Comparison of ENCODE assay signal across 10 cellular contexts in genomic region chr7:123750389-123751230, GRCh38. TPM values are rescaled to one million over a fixed set of nuclear protein-coding genes. Genes with fewer than 3 reads are reported as not detected.
DNase-seq lines count a peak whose midpoint lies in the region; ATAC-seq, FAIRE-seq and TF ChIP-seq lines count a peak whose summit lies in the region.
"Had no signal": no experiment of that assay in that cellular context is flagged by ENCODE, and none has a peak within 500 bp of the region (broad histone marks: within the 10 kb centered on the region; RNA-seq: fewer than 3 reads in every experiment).

No MANE protein-coding gene starts in this region.

- H3K27me3 Mint-ChIP-seq in WTC11 (ENCODE audit: low read depth), result no peaks in the 10 kb centered on the region
- H3K27me3 Mint-ChIP-seq: memory B cell had no signal

- no peak for TF ChIP-seq CTCF in 22Rv1 (IDR thresholded peaks at IDR 0.05)
- TF ChIP-seq CTCF in WTC11 (IDR thresholded peaks at IDR 0.05), result no peak
- TF ChIP-seq CTCF in kidney (IDR thresholded peaks at IDR 0.05; ENCODE audit: borderline replicate concordance, extremely low read depth, insufficient read depth), result no peak

- H3K4me1 Mint-ChIP-seq in WTC11, result peaks cover 59% of the 10 kb centered on the region

- H3K9ac ChIP-seq in kidney (ENCODE audit: low read length in 2 of 2), result no peak overlapping the region

- DNase-seq in WTC11 (ENCODE audit: low spot score) (no peak), kidney (no peak), NOMO-1 treated with DMSO at 0.1 percent for 48 hours (lab: John Stamatoyannopoulos, UW; ENCODE audit: unreplicated experiment) (no peak), DMS153 (lab: John Stamatoyannopoulos, UW) (no peak)
- DNase-seq: T1000 had no signal

- intact Hi-C loops in kidney (cut with DNase I), result no loop called here

- H3K36me3 Mint-ChIP-seq in WTC11, result 0 out of 2 replicates have a peak, but pooled peaks cover 2% of the 10 kb centered on the region
- H3K36me3 Mint-ChIP-seq: memory B cell had no signal

- H3K4me1 ChIP-seq in kidney (ENCODE audit: control insufficient read depth in 1 of 2, insufficient read depth in 1 of 2, low read depth in 1 of 2, low read length in 2 of 2), result peaks cover 4 to 6% of the 10 kb centered on the region in 2 donors

- H3K36me3 ChIP-seq in kidney (ENCODE audit: control insufficient read depth in 1 of 2, insufficient read depth in 2 of 2, low read length in 2 of 2), result no peaks in the 10 kb centered on the region

- H3K9me3 Mint-ChIP-seq in WTC11, result no peaks in the 10 kb centered on the region
- H3K9me3 Mint-ChIP-seq: memory B cell had no signal

- peak; percentile 38 for FAIRE-seq in kidney (lab: Jason Lieb, UNC)

- POLR2A ChIA-PET in WTC11 (lab: Charles Lee), result interaction anchor here (0.5 kb wide), 1 partner anchor 120 kb away, joined by 5 read pairs; no protein-coding TSS in a partner anchor

- H3K27ac ChIP-seq in 22Rv1, result peak overlapping the region; percentile 96
- H3K27ac ChIP-seq in kidney (ENCODE audit: low read depth in 2 of 2, low read length in 2 of 2), result no peak overlapping the region

- no peak overlapping the region for H3K27ac Mint-ChIP-seq in WTC11

- no peak for ATAC-seq in WTC11
- ATAC-seq in HG03280 (IDR thresholded peaks at IDR 0.05; ENCODE audit: unreplicated experiment), result no peak
- ATAC-seq in GM19023 (IDR thresholded peaks at IDR 0.05; ENCODE audit: unreplicated experiment), result no peak

- CTCF ChIA-PET in WTC11 (lab: Charles Lee), result interaction anchor here (1.4 to 2.3 kb wide), 3 partner anchors 23 to 68 kb away, joined by 3 to 8 read pairs (median 6); no protein-coding TSS in a partner anchor

- no peaks in the 10 kb centered on the region for H3K9me3 ChIP-seq in kidney (ENCODE audit: control insufficient read depth in 1 of 2, low read length in 2 of 2)

- peak overlapping the region; percentile 94; the same call in 1 of the 2 replicates for H3K4me3 ChIP-seq in GM08714 (ENCODE audit: low read length)
- H3K4me3 ChIP-seq in kidney (ENCODE audit: low read length in 2 of 2), result peak overlapping the region in 1 of 2 donors; percentile 35

- H3K4me3 Mint-ChIP-seq in WTC11, result peak overlapping the region; percentile 94

TF ChIP-seq in WTC11, 78 proteins besides CTCF, POLR2A, EP300 and RAD21 (continues in another document):
- TF ChIP-seq AFF4 (CRISPR knock-in tag; IDR thresholded peaks at IDR 0.05; ENCODE audit: borderline replicate concordance), result no peak
- TF ChIP-seq FOXP1 (CRISPR knock-in tag; IDR thresholded peaks at IDR 0.05; ENCODE audit: borderline replicate concordance), result no peak
- TF ChIP-seq ZNF232 (CRISPR knock-in tag; IDR thresholded peaks at IDR 0.05), result no peak
- TF ChIP-seq NFE2L1 (CRISPR knock-in tag; IDR thresholded peaks at IDR 0.05), result no peak
- TF ChIP-seq EMX1 (CRISPR knock-in tag; IDR thresholded peaks at IDR 0.05), result no peak
- no peak for TF ChIP-seq RELA (CRISPR knock-in tag; IDR thresholded peaks at IDR 0.05; ENCODE audit: borderline replicate concordance)
- no peak for TF ChIP-seq HMGXB4 (CRISPR knock-in tag; IDR thresholded peaks at IDR 0.05)
- TF ChIP-seq NR1H2 (CRISPR knock-in tag; IDR thresholded peaks at IDR 0.05), result no peak
- no peak for TF ChIP-seq ATF3 (CRISPR knock-in tag; conservative IDR thresholded peaks at IDR 0.05)
- TF ChIP-seq MAX (CRISPR knock-in tag; IDR thresholded peaks at IDR 0.05), result no peak
- TF ChIP-seq ELF4 (CRISPR knock-in tag; IDR thresholded peaks at IDR 0.05; ENCODE audit: low read depth), result no peak
- TF ChIP-seq E2F1 (CRISPR knock-in tag; IDR thresholded peaks at IDR 0.05), result no peak
- no peak for TF ChIP-seq ATF2 (CRISPR knock-in tag; IDR thresholded peaks at IDR 0.05; ENCODE audit: borderline replicate concordance, low read depth)
- no peak for TF ChIP-seq FOXP4 (CRISPR knock-in tag; IDR thresholded peaks at IDR 0.05)
- no peak for TF ChIP-seq ZNF138 (CRISPR knock-in tag; conservative IDR thresholded peaks at IDR 0.05)
- no peak for TF ChIP-seq NFATC4 (CRISPR knock-in tag; IDR thresholded peaks at IDR 0.05)
- no peak for TF ChIP-seq ATF1 (CRISPR knock-in tag; IDR thresholded peaks at IDR 0.05)

RNA-seq across cellular contexts. Expression of gene WASL, which starts 1.8 kb away (rescaled TPM):
- 29.9 to 34.4 TPM (median 30.0 TPM) in 3 replicates for total RNA-seq in WTC11 (2021)
- 50.4 TPM for total RNA-seq in kidney
- 28.7 TPM for polyA plus RNA-seq in kidney (ENCODE audit: insufficient read depth, low read depth, low replicate concordance)
